ENCODE assay signal across 8 cellular contexts in genomic region chr10:73744690-73744994, GRCh38. TPM values are rescaled to one million over a fixed set of nuclear protein-coding genes. Genes with fewer than 3 reads are reported as not detected.
DNase-seq lines count a peak whose midpoint lies in the region; ATAC-seq and TF ChIP-seq lines count a peak whose summit lies in the region.

No MANE protein-coding gene starts in this region.

- H3K27me3 ChIP-seq in mucosa of stomach (ENCODE audit: control insufficient read depth, insufficient read depth, low read length) (no peaks in the 10 kb centered on the region), suprapubic skin (no peaks in the 10 kb centered on the region)

- H3K36me3 Mint-ChIP-seq in effector memory CD8-positive, alpha-beta T cell (ENCODE audit: insufficient read depth): peaks cover 46% of the 10 kb centered on the region

- 1% methylated on average over 8 of the region's 9 CpGs for WGBS in suprapubic skin

- peaks cover 32 to 36% of the 10 kb centered on the region in 2 donors for H3K4me1 Mint-ChIP-seq in effector memory CD8-positive, alpha-beta T cell (ENCODE audit: low read depth in 2 of 2)

- peak overlapping the region; percentile 100 for H3K27ac Mint-ChIP-seq in effector memory CD8-positive, alpha-beta T cell

- DNase-seq in GM03348 (ENCODE audit: low spot score): peak; percentile 76
- peak; percentile 79 to 80 for DNase-seq in Kasumi-1 (lab: John Stamatoyannopoulos, UW)
- peak; percentile 82 for DNase-seq in activated CD4-positive, alpha-beta T cell treated with anti-CD3 and anti-CD28 coated beads for 48 hours
- peak in 2 of 3 experiments; percentile 46 to 48 for DNase-seq in effector memory CD8-positive, alpha-beta T cell
- DNase-seq in suprapubic skin (ENCODE audit: low spot score in 2 of 2): no peak
- no peak for DNase-seq in NCI-H2081 (lab: John Stamatoyannopoulos, UW)

- H3K27me3 Mint-ChIP-seq in effector memory CD8-positive, alpha-beta T cell: no peaks in the 10 kb centered on the region

- peak overlapping the region; percentile 93 for H3K27ac ChIP-seq in suprapubic skin

- H3K9ac ChIP-seq in mucosa of stomach (ENCODE audit: low read length): peak overlapping the region; percentile 91

- H3K36me3 ChIP-seq in mucosa of stomach (ENCODE audit: control insufficient read depth, insufficient read depth, low read length): no peaks in the 10 kb centered on the region
- H3K36me3 ChIP-seq in suprapubic skin: peaks cover 39% of the 10 kb centered on the region

- peak overlapping the region; percentile 99 for H3K4me3 Mint-ChIP-seq in effector memory CD8-positive, alpha-beta T cell

- no peaks in the 10 kb centered on the region for H3K9me3 Mint-ChIP-seq in effector memory CD8-positive, alpha-beta T cell

- no peak for TF ChIP-seq POLR2A in suprapubic skin (IDR thresholded peaks at IDR 0.05)

- ATAC-seq in GM21825 (IDR thresholded peaks at IDR 0.05; ENCODE audit: unreplicated experiment): peak; percentile 27
- ATAC-seq in effector memory CD8-positive, alpha-beta T cell (replicated peaks): peak; percentile 39

- peaks cover 33% of the 10 kb centered on the region for H3K4me1 ChIP-seq in mucosa of stomach (ENCODE audit: control insufficient read depth, insufficient read depth, low read length)
- peaks cover 50% of the 10 kb centered on the region for H3K4me1 ChIP-seq in suprapubic skin

- H3K4me3 ChIP-seq in mucosa of stomach (ENCODE audit: low read length) (peak overlapping the region; percentile 87), suprapubic skin (peak overlapping the region; percentile 89)

- TF ChIP-seq CTCF in suprapubic skin (IDR thresholded peaks at IDR 0.05): no peak

- H3K9me3 ChIP-seq in mucosa of stomach (ENCODE audit: control insufficient read depth, low read length) (no peaks in the 10 kb centered on the region), suprapubic skin (no peaks in the 10 kb centered on the region)

- TF ChIP-seq EP300 in suprapubic skin (IDR thresholded peaks at IDR 0.05): no peak

RNA-seq across cellular contexts. Expression of gene SEC24C, which starts 0.5 kb away (rescaled TPM):
- 10 to 100 TPM; 68.8 to 74.4 (median 70.8) TPM for total RNA-seq in suprapubic skin

RNA-seq across cellular contexts. Expression of gene CHCHD1, which starts 37.2 kb away (rescaled TPM):
- total RNA-seq in suprapubic skin: 10 to 100 TPM; 12.7 to 26.0 (median 22.5) TPM

RNA-seq across cellular contexts. Expression of gene ZSWIM8, which starts 40.8 kb away (rescaled TPM):
- total RNA-seq in suprapubic skin: 100 to 1,000 TPM in 3 of 4 donors, 10 to 100 TPM in 1; 86.4 to 203 (median 121) TPM

RNA-seq across cellular contexts. Expression of gene AGAP5, which starts 46.7 kb away (rescaled TPM):
- 10 to 100 TPM in 1 of 4 donors, 1 to 10 TPM in 3; 2.1 to 10.1 (median 5.8) TPM for total RNA-seq in suprapubic skin

Comparison
In these comparisons a context has a peak if more than half of its experiments do, and no peak if none do; other contexts are left out.
1. DNase-seq: peak in GM03348 (single experiment), Kasumi-1 (2 of 2), activated CD4-positive, alpha-beta T cell treated with anti-CD3 and anti-CD28 coated beads for 48 hours (single experiment) and effector memory CD8-positive, alpha-beta T cell (2 of 3); none in suprapubic skin (0 of 2) and NCI-H2081 (0 of 2).